8 cellular contexts compared by ENCODE assay signal in genomic region chr19:7505682-7506384, GRCh38. TPM values are rescaled to one million over a fixed set of nuclear protein-coding genes. Genes with fewer than 3 reads are reported as not detected.
DNase-seq lines count a peak whose midpoint lies in the region; ATAC-seq and TF ChIP-seq lines count a peak whose summit lies in the region.

No MANE protein-coding gene starts in this region.

- H3K27ac ChIP-seq in Panc1 (ENCODE audit: low read length) (no peak overlapping the region), esophagus muscularis mucosa (replicated peaks in 1 of 4) (peak overlapping the region in 1 of 4 donors; percentile 17), sigmoid colon (no peak overlapping the region)

- TF ChIP-seq CTCF in Panc1 (IDR thresholded peaks at IDR 0.05) (no peak), esophagus muscularis mucosa (IDR thresholded peaks at IDR 0.05) (no peak), sigmoid colon (IDR thresholded peaks at IDR 0.05) (no peak)

- no peak for ATAC-seq in Panc1
- ATAC-seq in HG03460 (IDR thresholded peaks at IDR 0.05; ENCODE audit: unreplicated experiment) = no peak
- no peak for ATAC-seq in HG02840 (IDR thresholded peaks at IDR 0.05; ENCODE audit: low FRiP score, unreplicated experiment)

- in situ Hi-C loops in Panc1 (cut with HindIII; ENCODE audit: low pct_unique_long_range_greater_than_20kb, low sequenced_read_pairs) = no loop called here

- H3K4me3 ChIP-seq in Panc1 (ENCODE audit: low read depth in 2 of 2, low read length in 2 of 2) (peak overlapping the region; percentile 13 to 43; a peak in 3 of 4 replicates), esophagus muscularis mucosa (peak overlapping the region; percentile 20 to 27 (median 22)), sigmoid colon (peak overlapping the region in 1 of 4 donors; percentile 14)

- H3K27me3 ChIP-seq in Panc1 (ENCODE audit: control insufficient read depth, insufficient read depth, low read length) (no peaks in the 10 kb centered on the region), esophagus muscularis mucosa (peaks cover 0 to 51% (median 6%) of the 10 kb centered on the region in 4 donors), sigmoid colon (peaks cover 5 to 52% (median 30%) of the 10 kb centered on the region in 3 donors)

- TF ChIP-seq POLR2A in esophagus muscularis mucosa (IDR thresholded peaks at IDR 0.05; ENCODE audit: low read depth) = no peak
- TF ChIP-seq POLR2A in sigmoid colon (IDR thresholded peaks at IDR 0.05) = no peak

- no peaks in the 10 kb centered on the region for H3K9me3 ChIP-seq in Panc1 (ENCODE audit: control insufficient read depth, insufficient read depth, low read depth, low read length)
- no peaks in the 10 kb centered on the region for H3K9me3 ChIP-seq in esophagus muscularis mucosa
- peaks cover 0 to 2% (median 0%) of the 10 kb centered on the region in 4 donors for H3K9me3 ChIP-seq in sigmoid colon

- H3K36me3 ChIP-seq in Panc1 (ENCODE audit: control insufficient read depth, insufficient read depth, low read length) (no peaks in the 10 kb centered on the region), esophagus muscularis mucosa (no peaks in the 10 kb centered on the region), sigmoid colon (no peaks in the 10 kb centered on the region)

- intact Hi-C loops in Panc1 (cut with micrococcal nuclease; ENCODE audit: unreplicated experiment) (no loop called here), esophagus muscularis mucosa (cut with DNase I) (no loop called here), sigmoid colon (cut with DNase I) (no loop called here)

- 9% methylated on average over 14 of the region's 33 CpGs for WGBS in esophagus muscularis mucosa
- 2 to 5% methylated on average over 33 of the region's 33 CpGs for whole genome bisulfite sequencing in sigmoid colon, 2 donors

- TF ChIP-seq EP300 in esophagus muscularis mucosa (IDR thresholded peaks at IDR 0.05) (no peak), sigmoid colon (IDR thresholded peaks at IDR 0.05) (no peak)

- CTCF ChIA-PET in Panc1 (lab: Charles Lee) = interaction anchor here (0.7 kb wide), 1 partner anchor 9 kb away, joined by 8 read pairs; a partner anchor contains a TSS

- H3K4me1 ChIP-seq in Panc1 (ENCODE audit: control insufficient read depth, insufficient read depth, low read length) = no peaks in the 10 kb centered on the region
- H3K4me1 ChIP-seq in esophagus muscularis mucosa = peaks cover 11 to 39% (median 33%) of the 10 kb centered on the region in 4 donors
- H3K4me1 ChIP-seq in sigmoid colon = peaks cover 0 to 27% (median 21%) of the 10 kb centered on the region in 4 donors

- POLR2A ChIA-PET in Panc1 (lab: Charles Lee) = interaction anchor here (0.6 to 0.7 kb wide), 2 partner anchors 14 to 412 kb away, joined by 3 to 4 read pairs; no protein-coding TSS in a partner anchor

- peak; percentile 51 for DNase-seq in stimulated activated CD4-positive, alpha-beta T cell treated with anti-CD3 and anti-CD28 coated beads, Interleukin-1b, Interleukin-23, amount 100 ng/mL, for 48 hours
- DNase-seq in stimulated activated CD4-positive, alpha-beta T cell treated with anti-CD3 and anti-CD28 coated beads, Interleukin-12 subunit alpha, Interleukin-12 subunit beta, amount 100 ng/mL, for 4 hours = no peak
- no peak for DNase-seq in Panc1 (ENCODE audit: low read depth, low spot score)
- DNase-seq in esophagus muscularis mucosa (ENCODE audit: extremely low spot score) = no peak
- DNase-seq in sigmoid colon = peak; percentile 64
- DNase-seq in C1 segment of cervical spinal cord (lab: John Stamatoyannopoulos, UW) = no peak

- no TSS peak for BruUV-seq in Panc1 (replicated peaks; lab: Mats Ljungman, UMichigan)

RNA-seq across cellular contexts. Expression of gene ZNF358, which starts 10.1 kb away (rescaled TPM):
- total RNA-seq in Panc1 (2021; ENCODE audit: unreplicated experiment) (30.2 TPM), esophagus muscularis mucosa (100 to 1,000 TPM in 3 of 4 donors, 10 to 100 TPM in 1; 95.4 to 168 (median 137) TPM), sigmoid colon (100 to 1,000 TPM in 1 of 4 donors, 10 to 100 TPM in 3; 64.5 to 120 (median 69.6) TPM)
- 56.0 TPM for polyA plus RNA-seq in Panc1 (2012; ENCODE audit: insufficient read length)
- polyA plus RNA-seq in sigmoid colon = 10 to 100 TPM; 29.3 to 52.9 (median 31.9) TPM

RNA-seq across cellular contexts. Expression of gene MCOLN1, which starts 16.6 kb away (rescaled TPM):
- 28.0 TPM for total RNA-seq in Panc1 (2021; ENCODE audit: unreplicated experiment)
- 27.6 TPM for polyA plus RNA-seq in Panc1 (2012; ENCODE audit: insufficient read length)
- total RNA-seq in esophagus muscularis mucosa = 10 to 100 TPM; 11.3 to 20.7 (median 14.4) TPM
- 10 to 100 TPM; 15.5 to 21.3 (median 17.1) TPM for total RNA-seq in sigmoid colon
- 10 to 100 TPM; 16.0 to 23.7 (median 16.8) TPM for polyA plus RNA-seq in sigmoid colon

RNA-seq across cellular contexts. Expression of gene PEX11G, which starts 17.0 kb away (rescaled TPM):
- total RNA-seq in Panc1 (2021; ENCODE audit: unreplicated experiment) (2.9 TPM), esophagus muscularis mucosa (1 to 10 TPM; 1.7 to 5.3 (median 3.7) TPM), sigmoid colon (1 to 10 TPM in 3 of 4 donors, not detected in 1; 2.3 to 4.8 (median 3.6) TPM)
- 8.1 TPM for polyA plus RNA-seq in Panc1 (2012; ENCODE audit: insufficient read length)
- polyA plus RNA-seq in sigmoid colon = 10 to 100 TPM in 1 of 3 donors, 1 to 10 TPM in 2; 5.4 to 12.3 (median 6.6) TPM

RNA-seq across cellular contexts. Expression of gene PNPLA6, which starts 29.7 kb away (rescaled TPM):
- total RNA-seq in Panc1 (2021; ENCODE audit: unreplicated experiment) = 176 TPM
- polyA plus RNA-seq in Panc1 (2012; ENCODE audit: insufficient read length) = 299 TPM
- 100 to 1,000 TPM in 2 of 4 donors, 10 to 100 TPM in 2; 58.1 to 156 (median 85.7) TPM for total RNA-seq in esophagus muscularis mucosa
- total RNA-seq in sigmoid colon = 10 to 100 TPM; 35.2 to 77.0 (median 44.1) TPM
- polyA plus RNA-seq in sigmoid colon = 10 to 100 TPM; 13.6 to 76.3 (median 15.0) TPM

Comparison
In these comparisons a context has a peak if more than half of its experiments do, and no peak if none do; other contexts are left out.
1. DNase-seq: peak in stimulated activated CD4-positive, alpha-beta T cell treated with anti-CD3 and anti-CD28 coated beads, Interleukin-1b, Interleukin-23, amount 100 ng/mL, for 48 hours (single experiment) and sigmoid colon (single experiment); none in stimulated activated CD4-positive, alpha-beta T cell treated with anti-CD3 and anti-CD28 coated beads, Interleukin-12 subunit alpha, Interleukin-12 subunit beta, amount 100 ng/mL, for 4 hours (single experiment), Panc1 (single experiment), esophagus muscularis mucosa (single experiment) and C1 segment of cervical spinal cord (0 of 14).